18 cellular contexts compared by ENCODE assay signal in the genomic region with DNA sequence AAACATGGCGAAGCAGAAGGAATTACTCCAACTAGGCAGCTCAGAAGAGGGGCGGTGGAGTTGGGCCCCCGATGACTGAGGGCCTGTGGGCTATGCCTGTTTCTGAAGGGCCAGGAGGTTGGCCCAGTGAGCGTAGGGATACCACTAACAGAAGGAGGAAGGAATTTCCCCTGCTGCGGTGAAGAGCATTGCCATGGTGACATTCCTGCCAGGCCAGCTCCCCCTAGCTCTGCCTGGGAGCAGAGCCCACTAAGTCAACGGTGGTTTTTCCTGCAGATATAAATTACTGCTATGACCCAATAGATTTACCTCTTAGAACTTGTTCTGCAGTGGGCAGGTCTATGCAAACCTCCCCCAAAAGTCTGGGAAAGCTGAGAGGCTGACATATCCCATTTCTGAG. TPM values are rescaled to one million over a fixed set of nuclear protein-coding genes. Genes with fewer than 3 reads are reported as not detected.
DNase-seq lines count a peak whose midpoint lies in the region; ATAC-seq and TF ChIP-seq lines count a peak whose summit lies in the region.
"Had no signal": no experiment of that assay in that cellular context is flagged by ENCODE, and none has a peak within 500 bp of the region (broad histone marks: within the 10 kb centered on the region; RNA-seq: fewer than 3 reads in every experiment).

No MANE protein-coding gene starts in this region.

- no peak for ATAC-seq in Right ventricle myocardium inferior
- ATAC-seq in left cardiac atrium: no peak
- ATAC-seq: CD8-positive, alpha-beta T cell had no signal

- no peak overlapping the region for H3K4me3 Mint-ChIP-seq in glutamatergic neuron (ENCODE audit: unreplicated experiment)
- H3K4me3 Mint-ChIP-seq: CD14-positive monocyte; CD8-positive, alpha-beta T cell had no signal

- peaks cover 0 to 44% (median 27%) of the 10 kb centered on the region in 8 donors for H3K9me3 ChIP-seq in spleen
- H3K9me3 ChIP-seq in Peyer's patch: peaks cover 0 to 12% (median 2%) of the 10 kb centered on the region in 4 donors
- H3K9me3 ChIP-seq: HAP-1 had no signal

- peaks cover 12% of the 10 kb centered on the region for H3K9me3 Mint-ChIP-seq in glutamatergic neuron (ENCODE audit: unreplicated experiment)

- intact Hi-C loops in Right ventricle myocardium inferior (cut with DNase I): no loop called here
- intact Hi-C loops in left cardiac atrium (cut with DNase I): no loop called here
- intact Hi-C loops in spleen (cut with DNase I; ENCODE audit: low total_unique reads): no loop called here

- in situ Hi-C loops in KBM-7 (cut with MboI; ENCODE audit: low pct_unique_long_range_greater_than_20kb, low sequenced_read_pairs): no loop called here

- H3K4me3 ChIP-seq in spleen (no peak overlapping the region), Peyer's patch (no peak overlapping the region)
- H3K4me3 ChIP-seq: HAP-1 had no signal

- H3K4me1 Mint-ChIP-seq in glutamatergic neuron (ENCODE audit: low read depth, unreplicated experiment): no peaks in the 10 kb centered on the region
- H3K4me1 Mint-ChIP-seq: CD14-positive monocyte had no signal

- no peaks in the 10 kb centered on the region for H3K4me1 ChIP-seq in spleen
- no peaks in the 10 kb centered on the region for H3K4me1 ChIP-seq in Peyer's patch
- H3K4me1 ChIP-seq: HAP-1 had no signal

- H3K27ac Mint-ChIP-seq in glutamatergic neuron (ENCODE audit: unreplicated experiment): no peak overlapping the region
- H3K27ac Mint-ChIP-seq: CD14-positive monocyte; CD8-positive, alpha-beta T cell had no signal

- H3K36me3 ChIP-seq in spleen: no peaks in the 10 kb centered on the region
- H3K36me3 ChIP-seq in Peyer's patch: no peaks in the 10 kb centered on the region
- H3K36me3 ChIP-seq: HAP-1 had no signal

- DNase-seq in Right ventricle myocardium inferior (ENCODE audit: missing footprints) (peak; percentile 46), left cardiac atrium (no peak), NCI-H69 (lab: John Stamatoyannopoulos, UW) (peak; percentile 4), glutamatergic neuron (peak; percentile 4), spleen (peak; percentile 19), Peyer's patch (no peak), KBM-7 (no peak)
- DNase-seq: CD8-positive, alpha-beta T cell; COR-L47; DMS153; DMS79 treated with DMSO at 0.1 percent for 48 hours; EL had no signal

- H3K27ac ChIP-seq in spleen (no peak overlapping the region), Peyer's patch (no peak overlapping the region)
- H3K27ac ChIP-seq: 22Rv1 had no signal

- TF ChIP-seq POLR2A in spleen (IDR thresholded peaks at IDR 0.05) (no peak), Peyer's patch (IDR thresholded peaks at IDR 0.05) (no peak)

- TF ChIP-seq CTCF in glutamatergic neuron (IDR thresholded peaks at IDR 0.05; ENCODE audit: partially characterized antibody, unreplicated experiment): no peak
- TF ChIP-seq CTCF in spleen (IDR thresholded peaks at IDR 0.05 in 8 of 11, conservative IDR thresholded peaks at IDR 0.05 in 3 of 11): no peak
- no peak for TF ChIP-seq CTCF in Peyer's patch (IDR thresholded peaks at IDR 0.05)

- WGBS in spleen, 5 donors: 78 to 95% (median 90%) methylated on average over 6 of the region's 6 CpGs

- H3K27me3 ChIP-seq in spleen (replicated peaks in 1 of 7): peaks cover 0 to 53% (median 10%) of the 10 kb centered on the region in 7 donors
- no peaks in the 10 kb centered on the region for H3K27me3 ChIP-seq in Peyer's patch

- peaks cover 17% of the 10 kb centered on the region for H3K27me3 Mint-ChIP-seq in glutamatergic neuron (ENCODE audit: unreplicated experiment)

- peaks cover 17% of the 10 kb centered on the region for H3K36me3 Mint-ChIP-seq in glutamatergic neuron (ENCODE audit: unreplicated experiment)
- H3K36me3 Mint-ChIP-seq: CD14-positive monocyte; CD8-positive, alpha-beta T cell had no signal

RNA-seq across cellular contexts. Expression of gene HMX1, which starts 28.9 kb away (rescaled TPM):
- not detected for total RNA-seq in Right ventricle myocardium inferior
- total RNA-seq in left cardiac atrium: not detected
- total RNA-seq in glutamatergic neuron (ENCODE audit: unreplicated experiment): 1.7 TPM
- total RNA-seq in spleen: not detected
- not detected for polyA plus RNA-seq in spleen
- total RNA-seq in Peyer's patch: not detected
- total RNA-seq: CD8-positive, alpha-beta T cell; HT-29 had no signal
- polyA plus RNA-seq: BJ, CD14-positive monocyte, H1 had no signal

Comparison
In these comparisons a context has a peak if more than half of its experiments do, and no peak if none do; other contexts are left out.
1. DNase-seq: peak in Right ventricle myocardium inferior (single experiment), NCI-H69 (single experiment), glutamatergic neuron (single experiment) and spleen (single experiment); none in left cardiac atrium (single experiment), Peyer's patch (0 of 3) and KBM-7 (single experiment).